In genomic region chr7:92623544-92623943, GRCh38 we compare ENCODE assay signal across 1 cellular context.
A peak's percentile ranks its signal among the peaks of the same experiment; 100 is the strongest.
TF ChIP-seq lines count a peak whose summit lies in the region.

No MANE protein-coding gene starts in this region.

TF ChIP-seq in K562, 482 proteins besides CTCF, POLR2A, EP300 and RAD21:
- no peak for TF ChIP-seq THRB (CRISPR knock-in tag; conservative IDR thresholded peaks at IDR 0.05)
- peak; percentile 57 for TF ChIP-seq NFIC (IDR thresholded peaks at IDR 0.05)
